In genomic region chr7:43196379-43196778, GRCh38 we compare ENCODE assay signal across 23 cellular contexts.
DNase-seq lines count a peak whose midpoint lies in the region; ATAC-seq, FAIRE-seq and TF ChIP-seq lines count a peak whose summit lies in the region.
"Had no signal": no experiment of that assay in that cellular context is flagged by ENCODE, and none has a peak within 500 bp of the region (broad histone marks: within the 10 kb centered on the region; RNA-seq: fewer than 3 reads in every experiment).

No MANE protein-coding gene starts in this region.

- H2AFZ ChIP-seq in K562 (ENCODE audit: low read depth, low read length) (no peak overlapping the region), keratinocyte (ENCODE audit: control insufficient read depth, low read length) (no peak overlapping the region), GM23338 (no peak overlapping the region)

- H3K9ac ChIP-seq in K562 (ENCODE audit: insufficient read depth in 1 of 2, low read depth in 2 of 2, low read length in 2 of 2) (no peak overlapping the region), keratinocyte (ENCODE audit: control insufficient read depth, extremely low read depth, insufficient read depth, low read length) (no peak overlapping the region)
- H3K9ac ChIP-seq: KMS-11 had no signal

- H3K4me3 ChIP-seq in MG63 = no peak overlapping the region
- no peak overlapping the region for H3K4me3 ChIP-seq in K562
- no peak overlapping the region for H3K4me3 ChIP-seq in keratinocyte (ENCODE audit: control insufficient read depth in 2 of 3, extremely low read depth in 1 of 3, insufficient read depth in 2 of 3, low read depth in 1 of 3, low read length in 3 of 3)
- no peak overlapping the region for H3K4me3 ChIP-seq in GM23338
- H3K4me3 ChIP-seq: ascending aorta, sigmoid colon, SK-N-MC had no signal

- H3K27me3 Mint-ChIP-seq in Calu3 (ENCODE audit: unreplicated experiment) (peaks cover 15% of the 10 kb centered on the region), GM23338 (ENCODE audit: insufficient read depth, low read depth, poor library complexity) (peaks cover 4% of the 10 kb centered on the region)

- no peak for TF ChIP-seq RAD21 in K562 (CRISPR knock-in tag; conservative IDR thresholded peaks at IDR 0.05 in 1 of 2, IDR thresholded peaks at IDR 0.05 in 1 of 2)

- dilution Hi-C loops in keratinocyte (cut with MboI; ENCODE audit: extremely low pct_ligation_motif_present, low sequenced_read_pairs) = no loop called here

- H3K4me2 ChIP-seq in K562 (ENCODE audit: insufficient read depth, low read length) (no peak overlapping the region), keratinocyte (ENCODE audit: control insufficient read depth, extremely low read depth, insufficient read depth, low read depth, low read length) (no peak overlapping the region), GM23338 (no peak overlapping the region; the same call in 1 of the 2 replicates)
- H3K4me2 ChIP-seq: KMS-11 had no signal

- no peaks in the 10 kb centered on the region for H4K20me1 ChIP-seq in K562 (replicated peaks; ENCODE audit: control insufficient read depth, insufficient read depth, low read length)
- no peaks in the 10 kb centered on the region for H4K20me1 ChIP-seq in keratinocyte (ENCODE audit: control insufficient read depth, extremely low read depth, insufficient read depth, low read length)
- H4K20me1 ChIP-seq in GM23338 (replicated peaks; ENCODE audit: insufficient read depth) = no peaks in the 10 kb centered on the region

- 4% methylated on average over 5 of the region's 5 CpGs for WGBS in K562 (ENCODE audit: insufficient coverage, low coverage, missing lambda C conversion rate)

- CTCF ChIA-PET in K562 (lab: Yijun Ruan, JAX; ENCODE audit: low intra/inter-chr PET ratio) = no interaction called here
- CTCF ChIA-PET in Calu3 (lab: Charles Lee) = interaction anchor here (0.6 kb wide), 1 partner anchor 533 kb away, joined by 3 read pairs; the partner anchor contains the start of gene COA1
- CTCF ChIA-PET in HEK293T (lab: Yijun Ruan, JAX) = no interaction called here

- no peaks in the 10 kb centered on the region for H3K9me1 ChIP-seq in K562 (ENCODE audit: control insufficient read depth, insufficient read depth, low read length)
- no peaks in the 10 kb centered on the region for H3K9me1 ChIP-seq in keratinocyte (ENCODE audit: control insufficient read depth, extremely low read depth, insufficient read depth, low read length)

- H3K9me2 ChIP-seq in GM23338 (ENCODE audit: insufficient read depth) = peaks cover 8% of the 10 kb centered on the region

- H3K36me3 ChIP-seq in MG63 (no peaks in the 10 kb centered on the region), K562 (ENCODE audit: control insufficient read depth, insufficient read depth, low read length) (no peaks in the 10 kb centered on the region), keratinocyte (ENCODE audit: control insufficient read depth in 2 of 2, extremely low read depth in 1 of 2, insufficient read depth in 2 of 2, low read length in 2 of 2) (no peaks in the 10 kb centered on the region), GM23338 (ENCODE audit: insufficient read depth) (no peaks in the 10 kb centered on the region)
- H3K36me3 ChIP-seq: ascending aorta, sigmoid colon had no signal

- H3K27ac Mint-ChIP-seq in Calu3 (ENCODE audit: unreplicated experiment) = no peak overlapping the region
- H3K27ac Mint-ChIP-seq in GM23338 = no peak overlapping the region
- H3K27ac Mint-ChIP-seq: activated naive CD8-positive, alpha-beta T cell; stimulated activated naive B cell treated with anti-CD40 and anti-IgM and Interleukin-4, amounts not matched to agents 10 μg/mL and 1 μg/mL and 100 μg/mL, for 72 hours had no signal

- H3K9me3 ChIP-seq in MG63 (no peaks in the 10 kb centered on the region), K562 (replicated peaks; ENCODE audit: control insufficient read depth, insufficient read depth, low read depth, low read length) (no peaks in the 10 kb centered on the region), keratinocyte (ENCODE audit: control insufficient read depth, low read depth, low read length) (no peaks in the 10 kb centered on the region)
- H3K9me3 ChIP-seq: ascending aorta, sigmoid colon had no signal

- BruUV-seq in K562 (replicated peaks; lab: Mats Ljungman, UMichigan) (no TSS peak), Calu3 (replicated peaks; lab: Mats Ljungman, UMichigan) (no TSS peak)

- FAIRE-seq in K562 (lab: Jason Lieb, UNC) (no peak), keratinocyte (lab: Jason Lieb, UNC) (peak; percentile 5)
- FAIRE-seq: D721Med, GM12892, H54 had no signal

- TF ChIP-seq EP300 in K562 (IDR thresholded peaks at IDR 0.05; ENCODE audit: low read length) = no peak

- no peaks in the 10 kb centered on the region for H3K27me3 ChIP-seq in MG63
- H3K27me3 ChIP-seq in K562 (ENCODE audit: control insufficient read depth in 2 of 2, insufficient read depth in 2 of 2, low read length in 2 of 2) = peaks cover 9 to 38% of the 10 kb centered on the region in 2 experiments; a peak in 4 of 5 replicates
- H3K27me3 ChIP-seq in keratinocyte (ENCODE audit: control insufficient read depth, extremely low read depth, insufficient read depth, low read length) = peaks cover 4% of the 10 kb centered on the region
- H3K27me3 ChIP-seq in GM23338 (ENCODE audit: insufficient read depth) = no peaks in the 10 kb centered on the region
- H3K27me3 ChIP-seq: ascending aorta, sigmoid colon had no signal

- H3K4me1 Mint-ChIP-seq in Calu3 (ENCODE audit: low read depth, unreplicated experiment) = no peaks in the 10 kb centered on the region
- peaks cover 41% of the 10 kb centered on the region for H3K4me1 Mint-ChIP-seq in GM23338
- H3K4me1 Mint-ChIP-seq: stimulated activated naive B cell treated with anti-CD40 and anti-IgM and Interleukin-4, amounts not matched to agents 10 μg/mL and 1 μg/mL and 100 μg/mL, for 72 hours had no signal

- ATAC-seq in K562 (no peak), GM19351 (IDR thresholded peaks at IDR 0.05; ENCODE audit: unreplicated experiment) (no peak), GM23338 (no peak; the same call in 1 of the 3 replicates)
- ATAC-seq: left colon; stimulated activated naive B cell treated with anti-CD40 and anti-IgM and Interleukin-4, amounts not matched to agents 10 μg/mL and 1 μg/mL and 100 μg/mL, for 72 hours had no signal

- H3K9me3 Mint-ChIP-seq in Calu3 (ENCODE audit: low read depth, unreplicated experiment) (no peaks in the 10 kb centered on the region), GM23338 (no peaks in the 10 kb centered on the region)
- H3K9me3 Mint-ChIP-seq: stimulated activated naive B cell treated with anti-CD40 and anti-IgM and Interleukin-4, amounts not matched to agents 10 μg/mL and 1 μg/mL and 100 μg/mL, for 72 hours had no signal

- peak; percentile 19 for DNase-seq in MG63
- no peak for DNase-seq in K562 (ENCODE audit: extremely low read depth in 1 of 4, low spot score in 3 of 4)
- DNase-seq in keratinocyte (ENCODE audit: low read depth, low spot score) = no peak
- no peak for DNase-seq in Calu3
- DNase-seq in HEK293T (ENCODE audit: extremely low spot score) = no peak
- no peak for DNase-seq in GM23338 (ENCODE audit: low spot score)
- DNase-seq: activated effector memory CD4-positive, alpha-beta T cell treated with Interleukin-2 at 50 U/mL for 16 hours; activated T-cell treated with anti-CD3 and anti-CD28 coated beads for 4 hours; left colon; MV-4-11; NCI-H1436 treated with DMSO at 0.1 percent for 48 hours; sigmoid colon; stimulated activated CD4-positive, alpha-beta T cell treated with anti-CD3 and anti-CD28 coated beads, Interleukin-4, amount 100 ng/mL, for 4 hours; stimulated activated naive B cell treated with anti-CD40 and anti-IgM and Interleukin-4, amounts not matched to agents 10 μg/mL and 1 μg/mL and 100 μg/mL, for 72 hours had no signal

- no peak overlapping the region for H3K4me3 Mint-ChIP-seq in Calu3 (ENCODE audit: low read depth, unreplicated experiment)
- no peak overlapping the region for H3K4me3 Mint-ChIP-seq in GM23338
- H3K4me3 Mint-ChIP-seq: activated naive CD8-positive, alpha-beta T cell; stimulated activated naive B cell treated with anti-CD40 and anti-IgM and Interleukin-4, amounts not matched to agents 10 μg/mL and 1 μg/mL and 100 μg/mL, for 72 hours had no signal

- intact Hi-C loops in K562 (cut with micrococcal nuclease) = no loop called here
- intact Hi-C loops in Calu3 (cut with micrococcal nuclease; ENCODE audit: unreplicated experiment) = no loop called here

- TF ChIP-seq CTCF in K562 (IDR thresholded peaks at IDR 0.05 in 2 of 3, conservative IDR thresholded peaks at IDR 0.05 in 1 of 3; ENCODE audit: insufficient read depth in 2 of 3, low read depth in 1 of 3, low read length in 3 of 3) = no peak
- TF ChIP-seq CTCF in keratinocyte (optimal IDR thresholded peaks at IDR 0.05 in 1 of 3, IDR thresholded peaks at IDR 0.05 in 1 of 3, conservative IDR thresholded peaks at IDR 0.05 in 1 of 3; ENCODE audit: extremely low read depth in 1 of 3, insufficient read depth in 2 of 3, low read length in 3 of 3) = no peak
- no peak for TF ChIP-seq CTCF in Calu3 (IDR thresholded peaks at IDR 0.05; ENCODE audit: unreplicated experiment)
- no peak for TF ChIP-seq CTCF in GM23338 (conservative IDR thresholded peaks at IDR 0.05; ENCODE audit: low read depth in 2 of 2)

- in situ Hi-C loops in K562 (cut with MboI) = no loop called here

- no peak overlapping the region for H3K27ac ChIP-seq in K562 (ENCODE audit: extremely low read depth, low read depth, low read length)
- no peak overlapping the region for H3K27ac ChIP-seq in keratinocyte (ENCODE audit: control insufficient read depth, insufficient read depth, low read length)
- no peak overlapping the region for H3K27ac ChIP-seq in GM23338 (ENCODE audit: low read depth)
- H3K27ac ChIP-seq: ascending aorta, C4-2B, KMS-11, sigmoid colon, SK-N-MC had no signal

- no peaks in the 10 kb centered on the region for H3K79me2 ChIP-seq in K562 (ENCODE audit: control insufficient read depth, insufficient read depth, low read length)
- H3K79me2 ChIP-seq in keratinocyte (ENCODE audit: control insufficient read depth, insufficient read depth, low read length) = no peaks in the 10 kb centered on the region
- H3K79me2 ChIP-seq in GM23338 (replicated peaks; ENCODE audit: insufficient read depth) = no peaks in the 10 kb centered on the region

- H3K36me3 Mint-ChIP-seq in Calu3 (ENCODE audit: insufficient read depth, unreplicated experiment) (no peaks in the 10 kb centered on the region), GM23338 (ENCODE audit: low read depth) (no peaks in the 10 kb centered on the region)
- H3K36me3 Mint-ChIP-seq: activated naive CD8-positive, alpha-beta T cell; stimulated activated naive B cell treated with anti-CD40 and anti-IgM and Interleukin-4, amounts not matched to agents 10 μg/mL and 1 μg/mL and 100 μg/mL, for 72 hours had no signal

- no peak for TF ChIP-seq POLR2A in K562 (conservative IDR thresholded peaks at IDR 0.05)

- H3K4me1 ChIP-seq in K562 (replicated peaks in 1 of 2; ENCODE audit: control insufficient read depth in 2 of 2, insufficient read depth in 2 of 2, low read length in 2 of 2) (no peaks in the 10 kb centered on the region), keratinocyte (ENCODE audit: control insufficient read depth, extremely low read depth, insufficient read depth, low read length) (peaks cover 4% of the 10 kb centered on the region), GM23338 (ENCODE audit: insufficient read depth) (peaks cover 41% of the 10 kb centered on the region)
- H3K4me1 ChIP-seq: ascending aorta, sigmoid colon had no signal

- H3F3A ChIP-seq in GM23338 (replicated peaks; ENCODE audit: low read depth) = no peaks in the 10 kb centered on the region

- POLR2A ChIA-PET in K562 (lab: Yijun Ruan, JAX) (no interaction called here), HEK293T (lab: Yijun Ruan, JAX) (no interaction called here)
